28 cellular contexts compared by ENCODE assay signal in the genomic region with DNA sequence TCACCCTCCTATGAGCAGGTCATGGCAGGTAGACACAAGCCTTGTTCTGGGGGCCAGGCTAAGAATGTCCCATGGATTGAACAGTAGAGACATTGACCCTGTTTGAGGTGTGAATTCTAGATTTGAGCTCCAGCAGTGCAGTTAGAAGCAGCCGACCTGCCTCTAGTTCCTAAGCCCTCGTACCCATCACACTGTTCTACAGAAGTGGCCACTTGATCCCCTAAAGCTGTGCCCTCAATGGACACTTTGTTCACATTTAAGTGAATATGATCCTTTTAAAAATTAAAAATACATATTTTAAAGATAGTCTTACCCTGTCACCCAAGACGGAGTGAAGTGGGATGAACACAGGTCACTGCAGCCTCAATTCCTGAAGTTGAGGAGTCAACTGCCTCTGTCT.
"Had no signal": no experiment of that assay in that cellular context is flagged by ENCODE, and none has a peak within 500 bp of the region (broad histone marks: within the 10 kb centered on the region; RNA-seq: fewer than 3 reads in every experiment).

No MANE protein-coding gene starts in this region.

- H3K27ac Mint-ChIP-seq: natural killer cell; nephron; progenitor cell of endocrine pancreas; stimulated activated naive B cell treated with anti-CD40 and anti-IgM and Interleukin-4, amounts not matched to agents 10 μg/mL and 1 μg/mL and 100 μg/mL, for 72 hours; stimulated activated naive CD8-positive, alpha-beta T cell treated with anti-CD3 and anti-CD28 coated beads, Interleukin-15, Interleukin-2, amounts not matched to agents 100 ng/mL and 50 ng/mL, for 24 hours had no signal

- H3K27me3 ChIP-seq: neutrophil, ovary, right lobe of liver, thyroid gland, tibial nerve, upper lobe of left lung, vagina had no signal

- H2AFZ ChIP-seq: parathyroid adenoma had no signal

- H3K4me3 ChIP-seq: ovary, psoas muscle, right lobe of liver, sigmoid colon, stomach, thoracic aorta, thyroid gland, tibial nerve, upper lobe of left lung, vagina had no signal

- H3K79me2 ChIP-seq: parathyroid adenoma had no signal

- H3K9me3 ChIP-seq: neutrophil, ovary, psoas muscle, right lobe of liver, sigmoid colon, stomach, thoracic aorta, thyroid gland, tibial nerve, upper lobe of left lung, vagina had no signal

- H3K9me3 Mint-ChIP-seq: naive thymus-derived CD4-positive, alpha-beta T cell; natural killer cell; nephron; stimulated activated effector memory CD8-positive, alpha-beta T cell treated with anti-CD3 and anti-CD28 coated beads, Interleukin-12 subunit alpha, Interleukin-12 subunit beta, amount 100 ng/mL, for 72 hours; stimulated activated naive B cell treated with anti-CD40 and anti-IgM and Interleukin-4, amounts not matched to agents 10 μg/mL and 1 μg/mL and 100 μg/mL, for 72 hours; stimulated activated naive CD8-positive, alpha-beta T cell treated with anti-CD3 and anti-CD28 coated beads, Interleukin-15, Interleukin-2, amounts not matched to agents 100 ng/mL and 50 ng/mL, for 24 hours had no signal

- H3K9ac ChIP-seq: parathyroid adenoma had no signal

- H3K36me3 Mint-ChIP-seq: naive thymus-derived CD4-positive, alpha-beta T cell; natural killer cell; stimulated activated effector memory CD8-positive, alpha-beta T cell treated with anti-CD3 and anti-CD28 coated beads, Interleukin-12 subunit alpha, Interleukin-12 subunit beta, amount 100 ng/mL, for 72 hours; stimulated activated naive B cell treated with anti-CD40 and anti-IgM and Interleukin-4, amounts not matched to agents 10 μg/mL and 1 μg/mL and 100 μg/mL, for 72 hours had no signal

- H3K4me1 ChIP-seq: parathyroid adenoma, psoas muscle, sigmoid colon, stomach, tibial nerve, vagina had no signal

- H3K27ac ChIP-seq: neutrophil, ovary, parathyroid adenoma, psoas muscle, right lobe of liver, sigmoid colon, stomach, thoracic aorta, thyroid gland, tibial nerve, upper lobe of left lung, vagina had no signal

- H3K36me3 ChIP-seq: neutrophil, ovary, right lobe of liver, sigmoid colon, stomach, thoracic aorta, thyroid gland, tibial nerve, upper lobe of left lung, vagina had no signal

- H3K4me3 Mint-ChIP-seq: naive thymus-derived CD4-positive, alpha-beta T cell; natural killer cell; nephron; stimulated activated effector memory CD8-positive, alpha-beta T cell treated with anti-CD3 and anti-CD28 coated beads, Interleukin-12 subunit alpha, Interleukin-12 subunit beta, amount 100 ng/mL, for 72 hours; stimulated activated naive B cell treated with anti-CD40 and anti-IgM and Interleukin-4, amounts not matched to agents 10 μg/mL and 1 μg/mL and 100 μg/mL, for 72 hours; stimulated activated naive CD8-positive, alpha-beta T cell treated with anti-CD3 and anti-CD28 coated beads, Interleukin-15, Interleukin-2, amounts not matched to agents 100 ng/mL and 50 ng/mL, for 24 hours had no signal

- H3K4me1 Mint-ChIP-seq: natural killer cell, nephron had no signal

- DNase-seq: naive thymus-derived CD4-positive, alpha-beta T cell; natural killer cell; nucleus accumbens; ovary; psoas muscle; right cardiac atrium; right lobe of liver; sigmoid colon; small intestine; stimulated activated CD4-positive, alpha-beta T cell treated with anti-CD3 and anti-CD28 coated beads, Interleukin-15, amount 100 ng/mL, for 24 hours; stimulated activated CD4-positive, alpha-beta T cell treated with anti-CD3 and anti-CD28 coated beads, Interleukin-2, amount 100 ng/mL, for 24 hours; stimulated activated CD4-positive, alpha-beta T cell treated with anti-CD3 and anti-CD28 coated beads, Interleukin-2, amount 100 ng/mL, for 48 hours; stimulated activated CD4-positive, alpha-beta T cell treated with anti-CD3 and anti-CD28 coated beads, Interleukin-4, amount 100 ng/mL, for 24 hours; stimulated activated naive B cell treated with anti-CD40 and anti-IgM and Interleukin-4, amounts not matched to agents 10 μg/mL and 1 μg/mL and 100 μg/mL, for 72 hours; stimulated activated naive CD4-positive, alpha-beta T cell treated with Interleukin-2 at 50 U/mL for 16 hours; stomach; thyroid gland; trophoblast cell; upper lobe of left lung had no signal
